Comparison of ENCODE assay signal across 1 cellular context in genomic region chr1:204307334-204307883, GRCh38.
TF ChIP-seq lines count a peak whose summit lies in the region.

No MANE protein-coding gene starts in this region.

TF ChIP-seq in GM23338, 12 proteins besides CTCF, POLR2A, EP300 and RAD21 (continued from another document):
- TF ChIP-seq REST (IDR thresholded peaks at IDR 0.05; ENCODE audit: unreplicated experiment), result no peak
- no peak for TF ChIP-seq ETS1 (IDR thresholded peaks at IDR 0.05)
- no peak for TF ChIP-seq ZNF114 (CRISPR knock-in tag; IDR thresholded peaks at IDR 0.05)
- TF ChIP-seq EZH2 (IDR thresholded peaks at IDR 0.05; ENCODE audit: low read depth, unreplicated experiment), result no peak
